Comparison of ENCODE assay signal across 18 cellular contexts in the genomic region with DNA sequence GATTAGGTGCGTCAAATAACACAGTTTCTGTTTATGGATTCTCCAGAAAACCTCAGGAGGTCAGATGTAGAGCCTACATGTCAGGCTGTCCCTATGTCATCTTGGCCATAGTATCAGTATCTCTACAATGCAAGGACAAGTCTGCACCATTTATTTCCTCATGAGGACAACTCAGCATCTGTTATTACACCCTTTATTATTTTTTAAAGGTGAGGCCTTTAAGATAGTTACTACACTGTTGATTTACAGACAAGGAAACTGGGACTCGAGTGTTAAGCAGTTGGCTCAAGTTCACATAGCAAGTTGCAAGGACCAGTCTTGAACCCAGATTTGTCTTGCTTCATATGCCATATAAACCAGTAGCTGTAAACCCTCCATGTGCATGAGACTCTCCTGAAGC. TPM values are rescaled to one million over a fixed set of nuclear protein-coding genes. Genes with fewer than 3 reads are reported as not detected.
A peak's percentile ranks its signal among the peaks of the same experiment; 100 is the strongest.
DNase-seq lines count a peak whose midpoint lies in the region; ATAC-seq and TF ChIP-seq lines count a peak whose summit lies in the region.
"Had no signal": no experiment of that assay in that cellular context is flagged by ENCODE, and none has a peak within 500 bp of the region (broad histone marks: within the 10 kb centered on the region; RNA-seq: fewer than 3 reads in every experiment).

No MANE protein-coding gene starts in this region.

- peak overlapping the region; percentile 42 for H2AFZ ChIP-seq in HCT116 (ENCODE audit: low read depth, low read length, poor library complexity, severe bottlenecking)
- H2AFZ ChIP-seq in MM.1S (ENCODE audit: low read length), result no peak overlapping the region

- H3K9me3 ChIP-seq in HCT116 (ENCODE audit: control insufficient read depth in 1 of 2, insufficient read depth in 1 of 2, low read depth in 1 of 2, low read length in 2 of 2) (peaks cover 3 to 7% of the 10 kb centered on the region in 2 experiments; a peak in 3 of 4 replicates), MM.1S (replicated peaks; ENCODE audit: insufficient read depth, low read length) (no peaks in the 10 kb centered on the region)

- H3K27me3 Mint-ChIP-seq in activated naive CD4-positive, alpha-beta T cell treated with anti-CD3 and anti-CD28 coated beads, Interleukin-2, amount 50 U/mL, for 24 hours, result peaks cover 15% of the 10 kb centered on the region
- peaks cover 31% of the 10 kb centered on the region for H3K27me3 Mint-ChIP-seq in activated naive CD4-positive, alpha-beta T cell treated with anti-CD3 and anti-CD28 coated beads for 36 hours (ENCODE audit: low read depth)
- peaks cover 22 to 50% (median 49%) of the 10 kb centered on the region in 5 donors for H3K27me3 Mint-ChIP-seq in naive thymus-derived CD8-positive, alpha-beta T cell
- H3K27me3 Mint-ChIP-seq in stimulated activated naive CD8-positive, alpha-beta T cell treated with anti-CD3 and anti-CD28 coated beads, Interleukin-15, amount 100 ng/mL, for 72 hours, result peaks cover 64% of the 10 kb centered on the region

- no peak for DNase-seq in activated naive CD4-positive, alpha-beta T cell treated with anti-CD3 and anti-CD28 coated beads for 36 hours
- DNase-seq in HCT116 (ENCODE audit: low read depth, low spot score), result no peak
- DNase-seq in epithelial cell of prostate (ENCODE audit: low read depth, low spot score), result no peak
- DNase-seq in naive thymus-derived CD8-positive, alpha-beta T cell, result no peak
- DNase-seq in stimulated activated naive CD8-positive, alpha-beta T cell treated with anti-CD3 and anti-CD28 coated beads, Interleukin-15, amount 100 ng/mL, for 72 hours, result no peak
- DNase-seq in MM.1S, result no peak
- no peak for DNase-seq in brain microvascular endothelial cell
- DNase-seq: DMS79; HCEC 1CT; NCI-H1694; NCI-H2107; NCI-H345; NCI-H526 treated with DMSO at 0.1 percent for 48 hours; NK-92 treated with Interleukin-12 subunit alpha and Interleukin-12 subunit beta, amount 100 ng/mL, for 24 hours; OCI-M1 had no signal

- H4K20me1 ChIP-seq in HCT116 (ENCODE audit: insufficient read depth) (no peaks in the 10 kb centered on the region), MM.1S (ENCODE audit: insufficient read depth, low read length) (no peaks in the 10 kb centered on the region)

- H3K36me3 ChIP-seq in HCT116 (ENCODE audit: control insufficient read depth in 1 of 2, insufficient read depth in 2 of 2, low read length in 2 of 2) (no peaks in the 10 kb centered on the region), MM.1S (replicated peaks; ENCODE audit: insufficient read depth, low read length) (no peaks in the 10 kb centered on the region), brain microvascular endothelial cell (replicated peaks) (no peaks in the 10 kb centered on the region)

- H3K9ac ChIP-seq in HCT116 (ENCODE audit: low read length) (peak overlapping the region; percentile 20; the same call in 1 of the 2 replicates), MM.1S (ENCODE audit: low read length) (no peak overlapping the region)

- RAD21 ChIA-PET in HCT116 (lab: Charles Lee; ENCODE audit: low non-redundant PET in 1 of 2, low total read pairs in 2 of 2, uncharacterized antibody in 2 of 2, unreplicated experiment in 2 of 2), result interaction anchor here in 1 of 2 experiments (0.5 to 0.7 kb wide), 2 partner anchors 16 to 34 kb away, joined by 3 to 6 read pairs; no protein-coding TSS in a partner anchor

- H3K27ac ChIP-seq in HCT116 (ENCODE audit: low read depth, low read length), result no peak overlapping the region
- peak overlapping the region; percentile 54 for H3K27ac ChIP-seq in epithelial cell of prostate
- H3K27ac ChIP-seq in MM.1S (ENCODE audit: low read length), result no peak overlapping the region
- H3K27ac ChIP-seq in brain microvascular endothelial cell, result no peak overlapping the region
- H3K27ac ChIP-seq: C4-2B had no signal

- no peak for TF ChIP-seq RAD21 in HCT116 (IDR thresholded peaks at IDR 0.05; ENCODE audit: low read depth)

- peak overlapping the region; percentile 69 for H3K4me2 ChIP-seq in HCT116 (ENCODE audit: low read length)
- H3K4me2 ChIP-seq in MM.1S (ENCODE audit: low read depth, low read length), result no peak overlapping the region

- peaks cover 5% of the 10 kb centered on the region; the same call in 1 of the 2 replicates for H3K27me3 ChIP-seq in HCT116 (ENCODE audit: insufficient read depth, low read length)
- no peaks in the 10 kb centered on the region for H3K27me3 ChIP-seq in MM.1S (replicated peaks; ENCODE audit: insufficient read depth, low read length)
- peaks cover 17% of the 10 kb centered on the region for H3K27me3 ChIP-seq in brain microvascular endothelial cell (replicated peaks)

- POLR2A ChIA-PET in HCT116 (lab: Charles Lee), result interaction anchor here (0.7 to 0.8 kb wide), 3 partner anchors 11 to 614 kb away, joined by 3 to 5 read pairs (median 5); no protein-coding TSS in a partner anchor
- POLR2A ChIA-PET in naive thymus-derived CD8-positive, alpha-beta T cell (lab: Charles Lee), result no interaction called here

- peaks cover 4% of the 10 kb centered on the region for H3K9me3 Mint-ChIP-seq in activated naive CD4-positive, alpha-beta T cell treated with anti-CD3 and anti-CD28 coated beads, Interleukin-2, amount 50 U/mL, for 24 hours
- peaks cover 9% of the 10 kb centered on the region for H3K9me3 Mint-ChIP-seq in activated naive CD4-positive, alpha-beta T cell treated with anti-CD3 and anti-CD28 coated beads for 36 hours
- H3K9me3 Mint-ChIP-seq in naive thymus-derived CD8-positive, alpha-beta T cell, result peaks cover 0 to 8% (median 6%) of the 10 kb centered on the region in 9 donors
- H3K9me3 Mint-ChIP-seq in stimulated activated naive CD8-positive, alpha-beta T cell treated with anti-CD3 and anti-CD28 coated beads, Interleukin-15, amount 100 ng/mL, for 72 hours, result peaks cover 6 to 7% of the 10 kb centered on the region in 2 donors

- H3K36me3 Mint-ChIP-seq in activated naive CD4-positive, alpha-beta T cell treated with anti-CD3 and anti-CD28 coated beads, Interleukin-2, amount 50 U/mL, for 24 hours, result no peaks in the 10 kb centered on the region
- H3K36me3 Mint-ChIP-seq in activated naive CD4-positive, alpha-beta T cell treated with anti-CD3 and anti-CD28 coated beads for 36 hours (ENCODE audit: low read depth), result peaks cover 2% of the 10 kb centered on the region
- H3K36me3 Mint-ChIP-seq in naive thymus-derived CD8-positive, alpha-beta T cell, result peaks cover 0 to 7% (median 4%) of the 10 kb centered on the region in 3 donors

- H3K4me3 ChIP-seq in HCT116 (replicated peaks in 1 of 2; ENCODE audit: low read depth in 1 of 2, low read length in 2 of 2) (peak overlapping the region in 1 of 2 experiments; percentile 12; a peak in 1 of 4 replicates), MM.1S (ENCODE audit: low read length) (no peak overlapping the region), brain microvascular endothelial cell (ENCODE audit: low read depth, low read length) (no peak overlapping the region)

- H3K79me2 ChIP-seq in HCT116 (ENCODE audit: insufficient read depth, low read length) (no peaks in the 10 kb centered on the region), MM.1S (ENCODE audit: low read length) (no peaks in the 10 kb centered on the region)

- peaks cover 10% of the 10 kb centered on the region for H3K4me1 Mint-ChIP-seq in activated naive CD4-positive, alpha-beta T cell treated with anti-CD3 and anti-CD28 coated beads, Interleukin-2, amount 50 U/mL, for 24 hours
- peaks cover 11% of the 10 kb centered on the region for H3K4me1 Mint-ChIP-seq in activated naive CD4-positive, alpha-beta T cell treated with anti-CD3 and anti-CD28 coated beads for 36 hours (ENCODE audit: low read depth)
- peaks cover 2 to 11% (median 9%) of the 10 kb centered on the region in 4 donors for H3K4me1 Mint-ChIP-seq in naive thymus-derived CD8-positive, alpha-beta T cell
- peaks cover 10% of the 10 kb centered on the region for H3K4me1 Mint-ChIP-seq in stimulated activated naive CD8-positive, alpha-beta T cell treated with anti-CD3 and anti-CD28 coated beads, Interleukin-15, amount 100 ng/mL, for 72 hours

- H3K4me1 ChIP-seq in HCT116 (ENCODE audit: control insufficient read depth in 1 of 2, insufficient read depth in 2 of 2, low read length in 2 of 2) (peaks cover 19 to 37% of the 10 kb centered on the region in 2 experiments), MM.1S (ENCODE audit: low read length) (no peaks in the 10 kb centered on the region)

- ATAC-seq in HCT116, result peak; percentile 13
- ATAC-seq in naive thymus-derived CD8-positive, alpha-beta T cell, result no peak
- no peak for ATAC-seq in stimulated activated naive CD8-positive, alpha-beta T cell treated with anti-CD3 and anti-CD28 coated beads, Interleukin-15, amount 100 ng/mL, for 72 hours

- CTCF ChIA-PET in activated naive CD4-positive, alpha-beta T cell treated with anti-CD3 and anti-CD28 coated beads for 36 hours (lab: Charles Lee), result interaction anchor here (0.9 to 2.1 kb wide), 5 partner anchors 8 to 87 kb away, joined by 3 to 9 read pairs (median 5); a partner anchor contains a TSS
- CTCF ChIA-PET in HCT116 (lab: Charles Lee), result interaction anchor here (0.7 to 1.2 kb wide), 3 partner anchors 9 to 11 kb away, joined by 3 to 9 read pairs (median 4); no protein-coding TSS in a partner anchor

- H3K27ac Mint-ChIP-seq in activated naive CD4-positive, alpha-beta T cell treated with anti-CD3 and anti-CD28 coated beads, Interleukin-2, amount 50 U/mL, for 24 hours, result no peak overlapping the region
- H3K27ac Mint-ChIP-seq in activated naive CD4-positive, alpha-beta T cell treated with anti-CD3 and anti-CD28 coated beads for 36 hours, result no peak overlapping the region
- no peak overlapping the region for H3K27ac Mint-ChIP-seq in naive thymus-derived CD8-positive, alpha-beta T cell
- H3K27ac Mint-ChIP-seq in stimulated activated naive CD8-positive, alpha-beta T cell treated with anti-CD3 and anti-CD28 coated beads, Interleukin-15, amount 100 ng/mL, for 72 hours, result no peak overlapping the region

- intact Hi-C loops in activated naive CD4-positive, alpha-beta T cell treated with anti-CD3 and anti-CD28 coated beads for 36 hours (cut with micrococcal nuclease), result no loop called here
- intact Hi-C loops in HCT116 (cut with micrococcal nuclease), result no loop called here

- in situ Hi-C loops in brain microvascular endothelial cell (cut with HindIII; ENCODE audit: low pct_ligation_motif_present, low sequenced_read_pairs), result no loop called here

- no peaks in the 10 kb centered on the region for H3F3A ChIP-seq in MM.1S (ENCODE audit: insufficient read depth, low read length)

- H3K9me2 ChIP-seq in HCT116 (ENCODE audit: insufficient read depth) (no peaks in the 10 kb centered on the region), MM.1S (replicated peaks; ENCODE audit: insufficient read depth, low read length) (no peaks in the 10 kb centered on the region)

- TF ChIP-seq CTCF in HCT116 (IDR thresholded peaks at IDR 0.05 in 2 of 3, conservative IDR thresholded peaks at IDR 0.05 in 1 of 3; ENCODE audit: borderline replicate concordance in 1 of 3, insufficient read depth in 1 of 3, low read depth in 2 of 3, low read length in 2 of 3) (no peak), MM.1S (IDR thresholded peaks at IDR 0.05; ENCODE audit: low read length) (no peak), brain microvascular endothelial cell (IDR thresholded peaks at IDR 0.05; ENCODE audit: low read depth, low read length, missing control alignments) (no peak)

- H3K4me3 Mint-ChIP-seq in activated naive CD4-positive, alpha-beta T cell treated with anti-CD3 and anti-CD28 coated beads, Interleukin-2, amount 50 U/mL, for 24 hours, result peak overlapping the region; percentile 59
- no peak overlapping the region for H3K4me3 Mint-ChIP-seq in activated naive CD4-positive, alpha-beta T cell treated with anti-CD3 and anti-CD28 coated beads for 36 hours
- peak overlapping the region in 7 of 10 donors; percentile 28 to 82 (median 73) for H3K4me3 Mint-ChIP-seq in naive thymus-derived CD8-positive, alpha-beta T cell
- H3K4me3 Mint-ChIP-seq in stimulated activated naive CD8-positive, alpha-beta T cell treated with anti-CD3 and anti-CD28 coated beads, Interleukin-15, amount 100 ng/mL, for 72 hours, result no peak overlapping the region

- no TSS peak for BruUV-seq in HCT116 (replicated peaks; lab: Mats Ljungman, UMichigan)

- no peak for TF ChIP-seq POLR2A in HCT116 (IDR thresholded peaks at IDR 0.05; ENCODE audit: borderline replicate concordance, extremely low read depth, insufficient read depth, insufficient read length)

RNA-seq across cellular contexts. Expression of a gene that starts 23.2 kb away (rescaled TPM):
- total RNA-seq in activated naive CD4-positive, alpha-beta T cell treated with anti-CD3 and anti-CD28 coated beads for 36 hours, result 100 to 1,000 TPM; 392 to 408 TPM
- total RNA-seq in HCT116 (2021; ENCODE audit: unreplicated experiment), result 234 TPM
- polyA plus RNA-seq in HCT116 (2012), result 143 and 188 TPM in 2 replicates
- 10 to 100 TPM; 51.0 to 57.4 TPM for total RNA-seq in naive thymus-derived CD8-positive, alpha-beta T cell
- polyA plus RNA-seq in naive thymus-derived CD8-positive, alpha-beta T cell, result 100 to 1,000 TPM; 137 to 222 (median 154) TPM

RNA-seq across cellular contexts. Expression of a gene that starts 27.3 kb away (rescaled TPM):
- total RNA-seq in activated naive CD4-positive, alpha-beta T cell treated with anti-CD3 and anti-CD28 coated beads for 36 hours, result not detected
- total RNA-seq in HCT116 (2021; ENCODE audit: unreplicated experiment), result 0.02 TPM
- polyA plus RNA-seq in HCT116 (2012), result 0.01 TPM in 2 replicates
- not detected for total RNA-seq in naive thymus-derived CD8-positive, alpha-beta T cell
- polyA plus RNA-seq in naive thymus-derived CD8-positive, alpha-beta T cell, result not detected
- total RNA-seq: HT1080 had no signal

Comparison
In these comparisons a context has a peak if more than half of its experiments do, and no peak if none do; other contexts are left out.
1. H3K4me3 Mint-ChIP-seq: peak in activated naive CD4-positive, alpha-beta T cell treated with anti-CD3 and anti-CD28 coated beads, Interleukin-2, amount 50 U/mL, for 24 hours (single experiment) and naive thymus-derived CD8-positive, alpha-beta T cell (7 of 10); none in activated naive CD4-positive, alpha-beta T cell treated with anti-CD3 and anti-CD28 coated beads for 36 hours (single experiment) and stimulated activated naive CD8-positive, alpha-beta T cell treated with anti-CD3 and anti-CD28 coated beads, Interleukin-15, amount 100 ng/mL, for 72 hours (0 of 2).